Comparison of ENCODE assay signal across 8 cellular contexts in the genomic region with DNA sequence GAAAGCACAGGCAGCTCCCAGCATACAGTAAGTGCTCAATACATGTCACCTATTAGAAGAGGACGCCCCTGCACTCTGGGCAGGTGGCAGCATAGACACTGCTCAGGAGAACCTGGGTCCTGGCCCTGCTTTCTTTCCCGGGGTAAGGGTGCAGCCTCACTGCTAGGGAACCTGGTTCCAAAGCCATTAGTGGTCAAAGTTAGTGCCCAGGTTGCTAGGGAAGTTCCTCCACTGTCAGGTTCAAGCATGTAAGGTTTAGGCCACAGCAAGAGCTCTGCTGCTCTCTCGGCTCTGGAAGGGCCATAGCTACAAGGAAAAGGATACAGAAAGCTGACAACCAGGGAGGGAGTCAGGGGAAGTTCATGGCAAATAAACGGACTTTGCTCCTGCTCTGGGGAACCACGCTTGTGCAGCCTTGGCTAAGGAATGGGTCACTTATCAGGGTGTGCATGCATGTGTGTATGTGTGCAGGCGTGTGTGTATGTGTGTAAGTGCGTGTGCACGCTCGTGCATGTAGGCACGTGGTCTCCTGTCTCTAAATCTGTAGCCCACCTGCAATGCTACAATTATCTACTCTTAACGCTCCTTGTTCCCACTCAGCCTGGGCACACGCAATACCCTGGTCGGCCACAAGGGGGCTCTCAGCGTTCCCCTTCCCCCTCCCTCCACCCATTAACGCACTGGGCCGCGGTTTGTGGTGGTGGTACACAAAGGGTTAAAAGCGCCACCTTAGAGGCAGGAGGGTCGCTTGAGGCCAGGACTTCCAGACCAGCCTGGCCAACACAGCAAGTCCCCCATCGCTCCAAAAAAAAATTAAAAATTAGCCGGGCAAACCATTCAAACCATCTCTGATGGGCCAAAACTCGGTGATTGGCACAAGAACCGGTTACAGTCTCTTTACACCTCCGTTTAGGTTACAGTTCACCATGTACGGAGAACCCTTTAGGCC. TPM values are rescaled to one million over a fixed set of nuclear protein-coding genes. Genes with fewer than 3 reads are reported as not detected.
DNase-seq lines count a peak whose midpoint lies in the region; ATAC-seq and TF ChIP-seq lines count a peak whose summit lies in the region.

No MANE protein-coding gene starts in this region.

- WGBS in thyroid gland, 2 donors: 20 to 23% methylated on average over 23 to 25 of the region's 25 CpGs

- H3F3A ChIP-seq in neural progenitor cell (ENCODE audit: low read depth): no peaks in the 10 kb centered on the region

- H3K27me3 Mint-ChIP-seq in activated T-cell treated with anti-CD3 and anti-CD28 coated beads, Interleukin-2, amount 50 U/mL, for 4 hours (ENCODE audit: low read depth): no peaks in the 10 kb centered on the region
- peaks cover 4% of the 10 kb centered on the region for H3K27me3 Mint-ChIP-seq in neural progenitor cell (ENCODE audit: insufficient read depth, low read depth)

- TF ChIP-seq POLR2A in thyroid gland (IDR thresholded peaks at IDR 0.05): no peak

- H3K9me3 ChIP-seq in AG04450 (ENCODE audit: control insufficient read depth, insufficient read depth, low read length): no peaks in the 10 kb centered on the region
- no peaks in the 10 kb centered on the region for H3K9me3 ChIP-seq in OCI-LY3 (ENCODE audit: insufficient read depth, low read length)
- H3K9me3 ChIP-seq in neural progenitor cell (ENCODE audit: low read depth): no peaks in the 10 kb centered on the region
- no peaks in the 10 kb centered on the region for H3K9me3 ChIP-seq in thyroid gland

- no peaks in the 10 kb centered on the region for H3K27me3 ChIP-seq in AG04450 (ENCODE audit: control insufficient read depth, insufficient read depth, low read length)
- H3K27me3 ChIP-seq in OCI-LY3 (ENCODE audit: low read depth, low read length): no peaks in the 10 kb centered on the region
- no peaks in the 10 kb centered on the region for H3K27me3 ChIP-seq in neural progenitor cell
- no peaks in the 10 kb centered on the region for H3K27me3 ChIP-seq in thyroid gland

- POLR2A ChIA-PET in AG04450 (lab: Yijun Ruan, JAX): no interaction called here

- H3K9me3 Mint-ChIP-seq in activated T-cell treated with anti-CD3 and anti-CD28 coated beads, Interleukin-2, amount 50 U/mL, for 4 hours: no peaks in the 10 kb centered on the region
- no peaks in the 10 kb centered on the region for H3K9me3 Mint-ChIP-seq in neural progenitor cell

- H3K27ac ChIP-seq in AG04450 (ENCODE audit: low read depth, low read length) (no peak overlapping the region), OCI-LY3 (ENCODE audit: low read length) (no peak overlapping the region), neural progenitor cell (no peak overlapping the region), thyroid gland (no peak overlapping the region)

- H3K4me2 ChIP-seq in OCI-LY3 (ENCODE audit: low read length) (peak overlapping the region; percentile 73), neural progenitor cell (no peak overlapping the region)

- H3K79me2 ChIP-seq in OCI-LY3 (ENCODE audit: low read length) (no peaks in the 10 kb centered on the region), neural progenitor cell (ENCODE audit: low read depth) (no peaks in the 10 kb centered on the region)

- H3K4me1 ChIP-seq in OCI-LY3 (ENCODE audit: low read length) (peaks cover 3% of the 10 kb centered on the region; the same call in 1 of the 2 replicates), neural progenitor cell (peaks cover 9% of the 10 kb centered on the region), thyroid gland (no peaks in the 10 kb centered on the region)

- CTCF ChIA-PET in AG04450 (lab: Charles Lee): interaction anchor here (0.6 to 4.4 kb wide), 31 partner anchors 8 to 1316 kb away, joined by 3 to 64 read pairs (median 4); a partner anchor contains a TSS

- H3K9ac ChIP-seq in OCI-LY3 (ENCODE audit: low read length) (peak overlapping the region; percentile 43), neural progenitor cell (no peak overlapping the region)

- no peaks in the 10 kb centered on the region for H3K36me3 ChIP-seq in OCI-LY3 (replicated peaks; ENCODE audit: low read depth, low read length)
- H3K36me3 ChIP-seq in neural progenitor cell: no peaks in the 10 kb centered on the region
- no peaks in the 10 kb centered on the region for H3K36me3 ChIP-seq in thyroid gland

- no peaks in the 10 kb centered on the region for H3K36me3 Mint-ChIP-seq in activated T-cell treated with anti-CD3 and anti-CD28 coated beads, Interleukin-2, amount 50 U/mL, for 4 hours (ENCODE audit: insufficient read depth)
- no peaks in the 10 kb centered on the region for H3K36me3 Mint-ChIP-seq in neural progenitor cell

- TF ChIP-seq CTCF in AG04450 (IDR thresholded peaks at IDR 0.05; ENCODE audit: low read depth, low read length) (peak; percentile 99), OCI-LY3 (IDR thresholded peaks at IDR 0.05; ENCODE audit: low read depth, low read length) (peak; percentile 90), fibroblast of pulmonary artery (IDR thresholded peaks at IDR 0.05; ENCODE audit: low read length, missing control alignments) (peak; percentile 99), neural progenitor cell (IDR thresholded peaks at IDR 0.05) (peak; percentile 96), thyroid gland (IDR thresholded peaks at IDR 0.05) (peak; percentile 75 to 97 (median 84))

- H4K20me1 ChIP-seq in OCI-LY3 (ENCODE audit: insufficient read depth, low read length) (no peaks in the 10 kb centered on the region), neural progenitor cell (ENCODE audit: low read depth) (no peaks in the 10 kb centered on the region)

- no peak overlapping the region for H3K4me3 Mint-ChIP-seq in activated T-cell treated with anti-CD3 and anti-CD28 coated beads, Interleukin-2, amount 50 U/mL, for 4 hours
- H3K4me3 Mint-ChIP-seq in neural progenitor cell: no peak overlapping the region

- H2AFZ ChIP-seq in OCI-LY3 (ENCODE audit: low read depth, low read length) (peak overlapping the region; percentile 82), neural progenitor cell (replicated peaks) (no peak overlapping the region)

- intact Hi-C loops in thyroid gland (cut with DNase I): no loop called here

- H3K4me3 ChIP-seq in AG04450 (ENCODE audit: low read depth, low read length) (no peak overlapping the region), OCI-LY3 (ENCODE audit: low read length) (peak overlapping the region; percentile 72), fibroblast of pulmonary artery (replicated peaks; ENCODE audit: low read depth, low read length) (no peak overlapping the region), neural progenitor cell (no peak overlapping the region), thyroid gland (replicated peaks in 1 of 3) (no peak overlapping the region)

- ATAC-seq in GM18502 (IDR thresholded peaks at IDR 0.05; ENCODE audit: poor library complexity, unreplicated experiment): peak; percentile 50
- peak; percentile 74 to 83 for ATAC-seq in activated T-cell treated with anti-CD3 and anti-CD28 coated beads, Interleukin-2, amount 50 U/mL, for 4 hours

- DNase-seq in AG04450 (ENCODE audit: low read depth, low spot score): no peak
- DNase-seq in activated T-cell treated with anti-CD3 and anti-CD28 coated beads, Interleukin-2, amount 50 U/mL, for 4 hours: peak; percentile 77
- peak; percentile 39 for DNase-seq in fibroblast of pulmonary artery (ENCODE audit: low read depth)
- DNase-seq in neural progenitor cell (ENCODE audit: low spot score): peak; percentile 81
- DNase-seq in thyroid gland: peak; percentile 32 to 39
- no peak for DNase-seq in NCI-H128 (lab: John Stamatoyannopoulos, UW; ENCODE audit: unreplicated experiment)

- peaks cover 11% of the 10 kb centered on the region for H3K4me1 Mint-ChIP-seq in activated T-cell treated with anti-CD3 and anti-CD28 coated beads, Interleukin-2, amount 50 U/mL, for 4 hours (ENCODE audit: low read depth)
- no peaks in the 10 kb centered on the region for H3K4me1 Mint-ChIP-seq in neural progenitor cell

- no peak overlapping the region for H3K27ac Mint-ChIP-seq in neural progenitor cell

RNA-seq across cellular contexts. Expression of a gene that starts 48.5 kb away (rescaled TPM):
- polyA plus RNA-seq in AG04450 (2011; rRNA removed): 2.5 and 2.8 TPM in 2 replicates
- 4.2 and 5.4 TPM in 2 replicates for polyA minus RNA-seq in AG04450 (2011; rRNA and poly(A)+ RNA removed)
- total RNA-seq in activated T-cell treated with anti-CD3 and anti-CD28 coated beads, Interleukin-2, amount 50 U/mL, for 4 hours: 10 to 100 TPM in 1 of 3 donors, 1 to 10 TPM in 2; 8.8 to 10.7 (median 8.9) TPM
- total RNA-seq in neural progenitor cell (ENCODE audit: low replicate concordance): 6.5 and 11.9 TPM in 2 replicates
- total RNA-seq in thyroid gland: 10 to 100 TPM in 1 of 4 donors, 1 to 10 TPM in 3; 5.6 to 14.9 (median 9.6) TPM

Comparison
In these comparisons a context has a peak if more than half of its experiments do, and no peak if none do; other contexts are left out.
1. DNase-seq: peak in activated T-cell treated with anti-CD3 and anti-CD28 coated beads, Interleukin-2, amount 50 U/mL, for 4 hours (single experiment), fibroblast of pulmonary artery (single experiment), neural progenitor cell (single experiment) and thyroid gland (2 of 2); none in AG04450 (single experiment) and NCI-H128 (single experiment).
2. Peak in every context shown above with its lines, with median percentiles within 50 percentile points of each other: CTCF ChIP-seq.